ENCODE assay signal across 14 cellular contexts in the genomic region with DNA sequence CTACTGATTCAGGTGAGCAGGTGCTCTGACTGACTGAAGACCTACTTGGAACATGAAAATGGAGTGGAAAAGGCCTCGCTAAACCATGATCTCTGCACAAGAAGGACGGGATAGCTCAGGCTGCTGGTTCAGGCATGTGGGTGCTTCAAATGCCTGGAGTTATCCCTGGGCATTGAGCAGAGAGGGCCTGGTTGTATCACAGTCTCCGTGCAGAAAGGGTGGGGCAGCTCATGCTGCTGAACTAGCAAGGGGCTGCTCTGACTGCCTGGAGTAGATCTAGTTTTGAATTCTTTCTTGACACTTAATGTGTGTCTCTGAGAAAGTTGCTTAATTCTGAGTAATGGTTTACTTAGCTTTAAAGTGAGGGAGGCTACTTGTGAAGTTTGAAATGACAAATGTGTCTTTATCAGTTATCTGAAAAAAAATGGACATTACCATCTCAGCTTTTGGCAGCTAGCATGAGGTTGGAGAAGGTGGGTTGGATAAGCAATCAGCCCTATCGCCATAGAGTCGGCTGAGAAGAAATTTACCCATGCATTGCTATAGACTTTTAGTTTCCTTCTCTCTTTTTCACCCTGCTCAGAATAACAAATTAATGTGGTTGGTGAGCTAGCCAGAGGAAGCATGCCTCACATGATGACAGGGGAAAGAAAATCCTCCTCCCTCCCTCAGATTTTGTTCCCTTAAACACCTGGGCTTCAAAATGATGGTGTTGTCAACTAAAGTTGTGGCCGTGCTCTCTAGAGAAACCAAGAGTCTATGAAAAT.
"Had no signal": no experiment of that assay in that cellular context is flagged by ENCODE, and none has a peak within 500 bp of the region (broad histone marks: within the 10 kb centered on the region; RNA-seq: fewer than 3 reads in every experiment).

No MANE protein-coding gene starts in this region.

- H3K27me3 ChIP-seq: body of pancreas, right lobe of liver, suprapubic skin, upper lobe of left lung had no signal

- H3K27ac ChIP-seq: body of pancreas, foreskin keratinocyte, psoas muscle, right lobe of liver, suprapubic skin, upper lobe of left lung had no signal

- DNase-seq: activated CD4-positive, alpha-beta T cell treated with anti-CD3 and anti-CD28 coated beads for 4 hours; activated CD8-positive, alpha-beta T cell treated with anti-CD3 and anti-CD28 coated beads for 36 hours; activated effector memory CD4-positive, alpha-beta T cell treated with anti-CD3 and anti-CD28 coated beads, Interleukin-2, amount 50 U/mL, for 16 hours; activated T-cell treated with anti-CD3 and anti-CD28 coated beads, Interleukin-2, amount 50 U/mL, for 4 hours; amniotic stem cell; glutamatergic neuron; immature natural killer cell; psoas muscle; right lobe of liver; upper lobe of left lung had no signal

- H3K36me3 ChIP-seq: right lobe of liver, suprapubic skin, upper lobe of left lung had no signal

- H3K4me2 ChIP-seq: smooth muscle cell had no signal

- H3K4me3 ChIP-seq: body of pancreas, psoas muscle, right lobe of liver, smooth muscle cell, suprapubic skin, upper lobe of left lung had no signal

- H3K9me3 ChIP-seq: body of pancreas, psoas muscle, right lobe of liver, suprapubic skin, upper lobe of left lung had no signal

- ATAC-seq: activated T-cell treated with anti-CD3 and anti-CD28 coated beads, Interleukin-2, amount 50 U/mL, for 4 hours; psoas muscle had no signal

- H3K4me1 ChIP-seq: body of pancreas, foreskin keratinocyte, psoas muscle, suprapubic skin, upper lobe of left lung had no signal
